ENCODE assay signal across 1 cellular context in the genomic region with DNA sequence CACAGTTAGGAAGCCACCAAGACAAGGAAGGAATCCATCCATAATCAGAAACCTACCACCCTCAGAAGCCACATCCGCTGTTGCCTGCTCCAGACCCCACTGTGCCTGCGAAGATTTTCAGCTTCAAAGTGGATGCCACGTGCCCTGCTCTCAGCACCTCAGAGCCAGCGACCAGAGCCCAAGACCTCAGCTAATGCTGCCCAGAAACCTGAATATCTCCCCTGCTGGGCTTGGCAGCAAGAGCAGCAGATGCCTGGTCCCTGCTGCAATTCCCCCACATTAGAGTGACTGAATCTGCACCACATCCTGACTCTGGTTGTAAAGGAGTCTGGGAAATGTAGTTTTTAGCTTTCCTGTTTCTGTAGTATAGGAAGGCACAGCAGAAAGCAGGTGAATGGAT.
TF ChIP-seq lines count a peak whose summit lies in the region.

No MANE protein-coding gene starts in this region.

TF ChIP-seq in GM12878, 131 proteins besides CTCF, POLR2A, EP300 and RAD21 (continued from another document):
- TF ChIP-seq, protein P1, sequence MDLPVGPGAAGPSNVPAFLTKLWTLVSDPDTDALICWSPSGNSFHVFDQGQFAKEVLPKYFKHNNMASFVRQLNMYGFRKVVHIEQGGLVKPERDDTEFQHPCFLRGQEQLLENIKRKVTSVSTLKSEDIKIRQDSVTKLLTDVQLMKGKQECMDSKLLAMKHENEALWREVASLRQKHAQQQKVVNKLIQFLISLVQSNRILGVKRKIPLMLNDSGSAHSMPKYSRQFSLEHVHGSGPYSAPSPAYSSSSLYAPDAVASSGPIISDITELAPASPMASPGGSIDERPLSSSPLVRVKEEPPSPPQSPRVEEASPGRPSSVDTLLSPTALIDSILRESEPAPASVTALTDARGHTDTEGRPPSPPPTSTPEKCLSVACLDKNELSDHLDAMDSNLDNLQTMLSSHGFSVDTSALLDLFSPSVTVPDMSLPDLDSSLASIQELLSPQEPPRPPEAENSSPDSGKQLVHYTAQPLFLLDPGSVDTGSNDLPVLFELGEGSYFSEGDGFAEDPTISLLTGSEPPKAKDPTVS (IDR thresholded peaks at IDR 0.05; ENCODE audit: low read depth, low read length): no peak
